ENCODE assay signal across 20 cellular contexts in the genomic region with DNA sequence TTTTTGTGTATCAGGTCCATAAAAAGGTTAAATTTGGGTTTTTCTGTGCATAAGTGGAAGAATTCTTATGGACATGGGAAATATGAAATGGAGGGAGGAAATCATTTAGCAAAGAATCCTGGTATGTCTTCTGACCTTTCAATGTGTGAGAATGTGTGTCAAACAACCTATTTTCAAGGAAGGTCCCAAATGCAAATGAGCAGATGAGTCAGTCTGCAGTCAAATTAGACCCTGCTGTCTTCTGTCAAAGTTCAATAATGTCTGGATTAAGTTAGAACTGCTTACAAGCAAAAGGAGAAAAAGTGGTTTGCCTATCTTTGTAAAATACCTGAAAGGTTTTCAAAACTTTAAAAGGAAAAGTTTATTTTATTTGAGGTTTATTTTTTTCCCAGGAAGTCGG. TPM values are rescaled to one million over a fixed set of nuclear protein-coding genes. Genes with fewer than 3 reads are reported as not detected.
A peak's percentile ranks its signal among the peaks of the same experiment; 100 is the strongest.
DNase-seq lines count a peak whose midpoint lies in the region; ATAC-seq, FAIRE-seq and TF ChIP-seq lines count a peak whose summit lies in the region.
"Had no signal": no experiment of that assay in that cellular context is flagged by ENCODE, and none has a peak within 500 bp of the region (broad histone marks: within the 10 kb centered on the region; RNA-seq: fewer than 3 reads in every experiment).

No MANE protein-coding gene starts in this region.

- peaks cover 66% of the 10 kb centered on the region for H3K4me1 ChIP-seq in astrocyte (ENCODE audit: insufficient read depth, low read length)
- H3K4me1 ChIP-seq in mesenchymal stem cell (ENCODE audit: control insufficient read depth, insufficient read depth, low read depth, low read length) = peaks cover 19% of the 10 kb centered on the region
- H3K4me1 ChIP-seq in effector memory CD4-positive, alpha-beta T cell (ENCODE audit: control insufficient read depth, insufficient read depth, low read length, poor library complexity, severe bottlenecking) = no peaks in the 10 kb centered on the region
- H3K4me1 ChIP-seq: Peyer's patch had no signal

- peaks cover 46% of the 10 kb centered on the region for H4K20me1 ChIP-seq in astrocyte (ENCODE audit: insufficient read depth, low read length)

- peaks cover 12% of the 10 kb centered on the region for H3K79me1 ChIP-seq in mesenchymal stem cell (replicated peaks; ENCODE audit: low read length, poor library complexity, severe bottlenecking)

- peak overlapping the region; percentile 13 for H3K4me2 ChIP-seq in astrocyte (ENCODE audit: low read length)
- no peak overlapping the region for H3K4me2 ChIP-seq in mesenchymal stem cell (ENCODE audit: low read length, poor library complexity, severe bottlenecking)
- H3K4me2 ChIP-seq: KMS-11 had no signal

- no peak for FAIRE-seq in astrocyte (lab: Jason Lieb, UNC)
- no peak for FAIRE-seq in D721Med (lab: Jason Lieb, UNC)

- no peak overlapping the region for H3K23ac ChIP-seq in mesenchymal stem cell (ENCODE audit: low read length in 2 of 2)

- H2BK12ac ChIP-seq in mesenchymal stem cell (ENCODE audit: low read length in 2 of 2) = no peak overlapping the region

- H3K9me3 ChIP-seq in astrocyte (ENCODE audit: insufficient read depth, low read depth, low read length) = no peaks in the 10 kb centered on the region
- H3K9me3 ChIP-seq in mesenchymal stem cell (ENCODE audit: control insufficient read depth, low read length) = no peaks in the 10 kb centered on the region
- no peaks in the 10 kb centered on the region for H3K9me3 ChIP-seq in effector memory CD4-positive, alpha-beta T cell (ENCODE audit: control insufficient read depth, low read length)
- H3K9me3 ChIP-seq: Peyer's patch had no signal

- H3K27ac ChIP-seq in astrocyte (ENCODE audit: low read depth, low read length) (no peak overlapping the region), mesenchymal stem cell (ENCODE audit: low read length, poor library complexity, severe bottlenecking) (no peak overlapping the region)
- H3K27ac ChIP-seq in effector memory CD4-positive, alpha-beta T cell (ENCODE audit: insufficient read depth, low read length, poor library complexity, severe bottlenecking) = no peak overlapping the region
- H3K27ac ChIP-seq: C4-2B, KMS-11, Peyer's patch had no signal

- H3K4me1 Mint-ChIP-seq in HFFc6 (ENCODE audit: low read depth) (peaks cover 100% of the 10 kb centered on the region), astrocyte (ENCODE audit: low read depth, unreplicated experiment) (peaks cover 82% of the 10 kb centered on the region)
- H3K4me1 Mint-ChIP-seq: CD8-positive, alpha-beta memory T cell had no signal

- H2BK5ac ChIP-seq in mesenchymal stem cell (ENCODE audit: low read depth, low read length, poor library complexity, severe bottlenecking) = no peak overlapping the region

- peak; percentile 41 for DNase-seq in EH (ENCODE audit: low read depth)
- no peak for DNase-seq in HFFc6
- no peak for DNase-seq in astrocyte (ENCODE audit: low read depth)
- DNase-seq in mesenchymal stem cell = no peak
- no peak for DNase-seq in HCEC 1CT
- no peak for DNase-seq in D721Med (ENCODE audit: insufficient read length, low spot score)
- no peak for DNase-seq in effector memory CD4-positive, alpha-beta T cell
- DNase-seq: CD8-positive, alpha-beta memory T cell; DMS79; H9; IMR-90; NCI-H1105; NCI-H146; NCI-H2029 treated with DMSO at 0.1 percent for 48 hours; NCI-H226; NCI-H510A treated with DMSO at 0.1 percent for 48 hours; Peyer's patch had no signal

- H4K8ac ChIP-seq in mesenchymal stem cell (ENCODE audit: low read length) = no peak overlapping the region

- H3K27me3 Mint-ChIP-seq in HFFc6 (ENCODE audit: insufficient read depth) (peaks cover 8% of the 10 kb centered on the region), astrocyte (ENCODE audit: low read depth, unreplicated experiment) (no peaks in the 10 kb centered on the region)

- H3K79me2 ChIP-seq in astrocyte (ENCODE audit: insufficient read depth, low read length) = peaks cover 99% of the 10 kb centered on the region

- WGBS in mesenchymal stem cell = no CpG with 5 or more reads among the region's 1 CpG

- H3K4ac ChIP-seq in mesenchymal stem cell (ENCODE audit: low read depth in 1 of 2, low read length in 2 of 2) = no peak overlapping the region

- H3K9ac ChIP-seq in astrocyte (ENCODE audit: low read length) = no peak overlapping the region
- peak overlapping the region; percentile 52 for H3K9ac ChIP-seq in mesenchymal stem cell (ENCODE audit: low read length)
- H3K9ac ChIP-seq: KMS-11 had no signal

- H3K27ac Mint-ChIP-seq in HFFc6 (peak overlapping the region; percentile 10), astrocyte (ENCODE audit: unreplicated experiment) (peak overlapping the region; percentile 8)
- H3K27ac Mint-ChIP-seq: H9 had no signal

- no peak overlapping the region for H4K91ac ChIP-seq in mesenchymal stem cell (ENCODE audit: low read length)

- no peak overlapping the region for H3K18ac ChIP-seq in mesenchymal stem cell (ENCODE audit: low read depth in 1 of 2, low read length in 2 of 2)

- no peak overlapping the region for H3K4me3 ChIP-seq in astrocyte (ENCODE audit: insufficient read depth, low read depth, low read length)
- H3K4me3 ChIP-seq in mesenchymal stem cell (ENCODE audit: insufficient read depth in 1 of 2, low read depth in 1 of 2, low read length in 2 of 2) = no peak overlapping the region
- H3K4me3 ChIP-seq in effector memory CD4-positive, alpha-beta T cell (ENCODE audit: insufficient read depth, low read depth, low read length, poor library complexity, severe bottlenecking) = no peak overlapping the region
- H3K4me3 ChIP-seq: Peyer's patch had no signal

- H2AFZ ChIP-seq in astrocyte (ENCODE audit: low read depth, low read length) (no peak overlapping the region), mesenchymal stem cell (ENCODE audit: low read depth, low read length) (no peak overlapping the region)

- no peak overlapping the region for H2AK5ac ChIP-seq in mesenchymal stem cell (ENCODE audit: low read length, severe bottlenecking)

- no peak overlapping the region for H2BK120ac ChIP-seq in mesenchymal stem cell (ENCODE audit: low read depth, low read length)

- H3K36me3 ChIP-seq in astrocyte (ENCODE audit: insufficient read depth, low read length) (peaks cover 6% of the 10 kb centered on the region), mesenchymal stem cell (ENCODE audit: control insufficient read depth in 1 of 2, insufficient read depth in 2 of 2, low read depth in 1 of 2, low read length in 2 of 2) (peaks cover 10 to 53% of the 10 kb centered on the region in 2 experiments)
- no peaks in the 10 kb centered on the region for H3K36me3 ChIP-seq in effector memory CD4-positive, alpha-beta T cell (ENCODE audit: control insufficient read depth, insufficient read depth, low read length)
- H3K36me3 ChIP-seq: Peyer's patch had no signal

- H3K36me3 Mint-ChIP-seq in HFFc6 (ENCODE audit: low read depth) (peaks cover 75% of the 10 kb centered on the region), astrocyte (ENCODE audit: low read depth, unreplicated experiment) (peaks cover 12% of the 10 kb centered on the region)
- H3K36me3 Mint-ChIP-seq: CD8-positive, alpha-beta memory T cell had no signal

- H2BK15ac ChIP-seq in mesenchymal stem cell (ENCODE audit: low read depth, poor library complexity, severe bottlenecking) = no peak overlapping the region

- H3K4me3 Mint-ChIP-seq in HFFc6 (0 out of 2 replicates have a peak overlapping the region, but pooled peaks have one; percentile 1), astrocyte (ENCODE audit: unreplicated experiment) (no peak overlapping the region)
- H3K4me3 Mint-ChIP-seq: CD8-positive, alpha-beta memory T cell; H9 had no signal

- ATAC-seq in GM19324 (IDR thresholded peaks at IDR 0.05; ENCODE audit: low FRiP score, unreplicated experiment) = no peak

- no peak overlapping the region for H3K14ac ChIP-seq in mesenchymal stem cell (ENCODE audit: low read length in 2 of 2)

- H3K27me3 ChIP-seq in astrocyte (ENCODE audit: insufficient read depth, low read length) (no peaks in the 10 kb centered on the region), mesenchymal stem cell (ENCODE audit: control insufficient read depth in 1 of 2, insufficient read depth in 1 of 2, low read length in 2 of 2) (no peaks in the 10 kb centered on the region)
- no peaks in the 10 kb centered on the region for H3K27me3 ChIP-seq in effector memory CD4-positive, alpha-beta T cell (replicated peaks; ENCODE audit: control insufficient read depth, insufficient read depth, low read length, poor library complexity, severe bottlenecking)
- H3K27me3 ChIP-seq: Peyer's patch had no signal

- TF ChIP-seq CTCF in HFFc6 (IDR thresholded peaks at IDR 0.05) (no peak), astrocyte (IDR thresholded peaks at IDR 0.05; ENCODE audit: insufficient read depth, low read depth, low read length) (no peak), D721Med (IDR thresholded peaks at IDR 0.05; ENCODE audit: insufficient read depth, missing control alignments) (no peak)

- H3K9me3 Mint-ChIP-seq in HFFc6 (no peaks in the 10 kb centered on the region), astrocyte (ENCODE audit: unreplicated experiment) (no peaks in the 10 kb centered on the region)
- H3K9me3 Mint-ChIP-seq: CD8-positive, alpha-beta memory T cell; H9 had no signal

RNA-seq across cellular contexts. Expression of gene FBN1, which starts 15.3 kb away (rescaled TPM):
- 100 to 1,000 TPM; 584 to 754 (median 609) TPM for total RNA-seq in HFFc6 (2021; fragmentation: NEBNext Ultra II Directional; extraction: Animal tissue kit (Norgen Biotek cat#: 25700))
- 210 and 298 TPM in 2 replicates for total RNA-seq in astrocyte
- polyA plus RNA-seq in mesenchymal stem cell (2013, experiment 1 of 2) = 170 TPM
- polyA plus RNA-seq in mesenchymal stem cell (2013, experiment 2 of 2) = 151 TPM
